Comparison of ENCODE assay signal across 26 cellular contexts in genomic region chr11:63993983-63994382, GRCh38. TPM values are rescaled to one million over a fixed set of nuclear protein-coding genes. Genes with fewer than 3 reads are reported as not detected.
"Had no signal": no experiment of that assay in that cellular context is flagged by ENCODE, and none has a peak within 500 bp of the region (broad histone marks: within the 10 kb centered on the region; RNA-seq: fewer than 3 reads in every experiment).

No MANE protein-coding gene starts in this region.

- H3K4me3 ChIP-seq: breast epithelium, coronary artery, esophagus squamous epithelium, gastroesophageal sphincter, ovary, prostate gland, thyroid gland had no signal

- DNase-seq: activated CD4-positive, alpha-beta memory T cell treated with anti-CD3 and anti-CD28 coated beads for 36 hours; activated CD4-positive, alpha-beta T cell treated with anti-CD3 and anti-CD28 coated beads for 48 hours; activated CD4-positive, CD25-positive, alpha-beta regulatory T cell; activated CD8-positive, alpha-beta memory T cell treated with anti-CD3 and anti-CD28 coated beads, Interleukin-2, amount 10 ng/mL, durations not matched to agents 7 days and 5 days; activated gamma-delta T cell treated with Interleukin-2 at 50 U/mL for 16 hours; activated T-cell treated with anti-CD3 and anti-CD28 coated beads for 4 hours; endodermal cell; esophagus squamous epithelium; head of caudate nucleus; mammary epithelial cell; ovary; right cardiac atrium; stimulated activated CD4-positive, alpha-beta T cell treated with anti-CD3 and anti-CD28 coated beads, Interleukin-4, amount 100 ng/mL, for 4 hours; stimulated activated naive CD8-positive, alpha-beta T cell treated with anti-CD3 and anti-CD28 coated beads, Interleukin-15, Interleukin-2, amounts not matched to agents 100 U/mL and 50 U/mL, for 24 hours; thyroid gland had no signal

- H3K4me3 Mint-ChIP-seq: activated CD4-positive, alpha-beta memory T cell treated with anti-CD3 and anti-CD28 coated beads for 36 hours; activated CD8-positive, alpha-beta memory T cell treated with anti-CD3 and anti-CD28 coated beads, Interleukin-2, amount 10 ng/mL, durations not matched to agents 7 days and 5 days; activated T-helper 1 cell treated with anti-CD3 and anti-CD28 coated beads, Interleukin-12 subunit alpha, Interleukin-12 subunit beta, Interleukin-2, Interleukin-4 antibody, amounts not matched to agents 30 ng/mL and 10 ng/mL and 1 ng/mL, durations not matched to agents 14 hours and 24 hours and 36 hours; endodermal cell; mesothelial cell of epicardium; natural killer cell treated with Interleukin-12 subunit alpha and Interleukin-12 subunit beta and Interleukin-15 and Interleukin-18, amount 100 ng/mL, for 72 hours; T-helper 1 cell treated with Interleukin-12 subunit alpha and Interleukin-12 subunit beta and Interleukin-4 antibody, amounts not matched to agents 30 μg/mL and 1 μg/mL, for 36 hours had no signal

- H3K9me3 Mint-ChIP-seq: activated CD4-positive, alpha-beta memory T cell treated with anti-CD3 and anti-CD28 coated beads for 36 hours; activated naive CD4-positive, alpha-beta T cell treated with anti-CD3 and anti-CD28 coated beads, Interleukin-2, amount 50 U/mL, for 72 hours; activated T-helper 1 cell treated with anti-CD3 and anti-CD28 coated beads, Interleukin-12 subunit alpha, Interleukin-12 subunit beta, Interleukin-2, Interleukin-4 antibody, amounts not matched to agents 30 ng/mL and 10 ng/mL and 1 ng/mL, durations not matched to agents 14 hours and 24 hours and 36 hours; endodermal cell; mesothelial cell of epicardium; natural killer cell treated with Interleukin-12 subunit alpha and Interleukin-12 subunit beta and Interleukin-15 and Interleukin-18, amount 100 ng/mL, for 72 hours; T-helper 1 cell treated with Interleukin-12 subunit alpha and Interleukin-12 subunit beta and Interleukin-4 antibody, amounts not matched to agents 30 μg/mL and 1 μg/mL, for 36 hours had no signal

- H3K27me3 ChIP-seq: breast epithelium, esophagus squamous epithelium, gastroesophageal sphincter, ovary, thyroid gland had no signal

- H3K27me3 Mint-ChIP-seq: activated CD4-positive, alpha-beta memory T cell treated with anti-CD3 and anti-CD28 coated beads for 36 hours; activated CD8-positive, alpha-beta memory T cell treated with anti-CD3 and anti-CD28 coated beads, Interleukin-2, amount 10 ng/mL, durations not matched to agents 7 days and 5 days; natural killer cell treated with Interleukin-12 subunit alpha and Interleukin-12 subunit beta and Interleukin-15 and Interleukin-18, amount 100 ng/mL, for 72 hours had no signal

- H3K27ac Mint-ChIP-seq: activated CD4-positive, alpha-beta memory T cell treated with anti-CD3 and anti-CD28 coated beads for 36 hours; activated CD8-positive, alpha-beta memory T cell treated with anti-CD3 and anti-CD28 coated beads, Interleukin-2, amount 10 ng/mL, durations not matched to agents 7 days and 5 days; activated T-helper 1 cell treated with anti-CD3 and anti-CD28 coated beads, Interleukin-12 subunit alpha, Interleukin-12 subunit beta, Interleukin-2, Interleukin-4 antibody, amounts not matched to agents 30 ng/mL and 10 ng/mL and 1 ng/mL, durations not matched to agents 14 hours and 24 hours and 36 hours; endodermal cell; mesothelial cell of epicardium; natural killer cell treated with Interleukin-12 subunit alpha and Interleukin-12 subunit beta and Interleukin-15 and Interleukin-18, amount 100 ng/mL, for 72 hours; T-helper 1 cell treated with Interleukin-12 subunit alpha and Interleukin-12 subunit beta and Interleukin-4 antibody, amounts not matched to agents 30 μg/mL and 1 μg/mL, for 36 hours had no signal

- H3K9me3 ChIP-seq: breast epithelium, esophagus squamous epithelium, gastroesophageal sphincter, neutrophil, ovary, prostate gland, thyroid gland had no signal

- ATAC-seq: activated CD8-positive, alpha-beta memory T cell treated with anti-CD3 and anti-CD28 coated beads, Interleukin-2, amount 10 ng/mL, durations not matched to agents 7 days and 5 days; activated naive CD4-positive, alpha-beta T cell treated with anti-CD3 and anti-CD28 coated beads, Interleukin-2, amount 50 U/mL, for 72 hours; gastroesophageal sphincter; natural killer cell treated with Interleukin-12 subunit alpha and Interleukin-12 subunit beta and Interleukin-15 and Interleukin-18, amount 100 ng/mL, for 72 hours; right cardiac atrium; stimulated activated naive CD8-positive, alpha-beta T cell treated with anti-CD3 and anti-CD28 coated beads, Interleukin-15, Interleukin-2, amounts not matched to agents 100 U/mL and 50 U/mL, for 24 hours had no signal

- H3K27ac ChIP-seq: breast epithelium, coronary artery, esophagus squamous epithelium, gastroesophageal sphincter, neutrophil, ovary, prostate gland, thyroid gland had no signal

- H3K36me3 ChIP-seq: breast epithelium, ovary had no signal

RNA-seq across cellular contexts. Expression of gene FLRT1, which starts 41.7 kb away (rescaled TPM):
- total RNA-seq: activated CD8-positive, alpha-beta memory T cell treated with anti-CD3 and anti-CD28 coated beads, Interleukin-2, amount 10 ng/mL, durations not matched to agents 7 days and 5 days; activated naive CD4-positive, alpha-beta T cell treated with anti-CD3 and anti-CD28 coated beads, Interleukin-2, amount 50 U/mL, for 72 hours; activated T-helper 1 cell treated with anti-CD3 and anti-CD28 coated beads, Interleukin-12 subunit alpha, Interleukin-12 subunit beta, Interleukin-2, Interleukin-4 antibody, amounts not matched to agents 30 ng/mL and 10 ng/mL and 1 ng/mL, durations not matched to agents 14 hours and 24 hours and 36 hours; breast epithelium; endodermal cell; natural killer cell treated with Interleukin-12 subunit alpha and Interleukin-12 subunit beta and Interleukin-15 and Interleukin-18, amount 100 ng/mL, for 72 hours had no signal
- polyA plus RNA-seq: keratinocyte had no signal
